Comparison of ENCODE assay signal across 1 cellular context in the genomic region with DNA sequence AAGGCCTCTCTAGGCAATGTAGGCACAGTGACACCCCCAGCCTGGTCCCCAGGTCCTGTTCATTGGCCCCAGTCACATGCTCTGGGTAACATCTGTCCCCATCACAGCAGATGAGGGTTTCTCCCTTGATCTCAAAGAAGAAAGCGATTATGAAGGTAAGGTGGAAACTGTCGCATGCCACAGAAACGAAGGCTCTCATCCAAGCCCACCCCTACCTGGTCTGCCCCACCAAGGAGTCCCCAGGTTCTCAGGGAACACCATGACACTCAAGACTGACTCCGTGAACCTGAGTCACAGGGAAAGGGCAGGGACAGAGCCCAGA.
A peak's percentile ranks its signal among the peaks of the same experiment; 100 is the strongest.
TF ChIP-seq lines count a peak whose summit lies in the region.

No MANE protein-coding gene starts in this region.

TF ChIP-seq in K562, 482 proteins besides CTCF, POLR2A, EP300 and RAD21 (continued from another document):
- TF ChIP-seq SMC3 (conservative IDR thresholded peaks at IDR 0.05; ENCODE audit: insufficient read depth, low read depth, low read length) (0 out of 2 replicates have a peak, but pooled peaks have one; percentile 0), MYBL2 (IDR thresholded peaks at IDR 0.05; ENCODE audit: low read depth) (no peak), MYBL2 (CRISPR knock-in tag; IDR thresholded peaks at IDR 0.05; ENCODE audit: borderline replicate concordance) (no peak), SOX6 (IDR thresholded peaks at IDR 0.05) (no peak), NBN (IDR thresholded peaks at IDR 0.05; ENCODE audit: low read depth) (no peak)
